16 cellular contexts compared by ENCODE assay signal in the genomic region with DNA sequence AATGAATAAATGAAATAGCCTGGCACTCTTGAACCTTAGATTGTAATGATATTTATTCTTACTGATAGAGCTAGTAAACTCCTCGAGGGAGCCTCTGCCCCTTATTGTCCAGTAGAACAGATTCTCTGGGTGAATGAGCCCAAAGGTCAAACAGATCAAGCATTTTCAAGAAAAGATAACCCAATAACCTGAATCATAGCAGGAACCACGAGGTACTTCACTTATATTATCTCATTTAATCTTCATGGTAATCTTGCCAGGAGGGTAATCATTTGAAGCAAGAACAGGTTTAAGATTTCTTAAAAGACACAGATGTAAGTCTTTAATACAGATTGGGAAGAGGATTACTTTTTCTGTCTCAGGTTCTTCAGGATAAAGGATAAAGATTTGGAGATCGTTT. TPM values are rescaled to one million over a fixed set of nuclear protein-coding genes. Genes with fewer than 3 reads are reported as not detected.
DNase-seq lines count a peak whose midpoint lies in the region; ATAC-seq, FAIRE-seq and TF ChIP-seq lines count a peak whose summit lies in the region.
"Had no signal": no experiment of that assay in that cellular context is flagged by ENCODE, and none has a peak within 500 bp of the region (broad histone marks: within the 10 kb centered on the region; RNA-seq: fewer than 3 reads in every experiment).

No MANE protein-coding gene starts in this region.

- peaks cover 6% of the 10 kb centered on the region for H3K4me1 ChIP-seq in CD4-positive, CD25-positive, alpha-beta regulatory T cell (ENCODE audit: control insufficient read depth, insufficient read depth, low read length, poor library complexity, severe bottlenecking)
- H3K4me1 ChIP-seq in mucosa of descending colon (ENCODE audit: low read depth), result peaks cover 11% of the 10 kb centered on the region
- H3K4me1 ChIP-seq: BLaER1 had no signal

- peak overlapping the region in 2 of 3 donors; percentile 44 to 51 for H3K27ac Mint-ChIP-seq in CD4-positive, CD25-positive, alpha-beta regulatory T cell
- no peak overlapping the region for H3K27ac Mint-ChIP-seq in activated CD4-positive, alpha-beta T cell treated with anti-CD3 and anti-CD28 coated beads, Interleukin-2, amount 10 ng/mL, durations not matched to agents 7 days and 5 days
- H3K27ac Mint-ChIP-seq: CD4-positive, alpha-beta memory T cell had no signal

- CTCF ChIA-PET in activated CD4-positive, alpha-beta T cell treated with anti-CD3 and anti-CD28 coated beads, Interleukin-2, amount 10 ng/mL, durations not matched to agents 7 days and 5 days (lab: Charles Lee), result interaction anchor here (0.7 to 1.0 kb wide), 2 partner anchors 12 to 50 kb away, joined by 3 read pairs; no protein-coding TSS in a partner anchor

- intact Hi-C loops in mucosa of descending colon (cut with DNase I, micrococcal nuclease), result no loop called here

- H3K4me1 Mint-ChIP-seq in CD4-positive, CD25-positive, alpha-beta regulatory T cell, result peaks cover 4 to 28% (median 17%) of the 10 kb centered on the region in 4 donors
- H3K4me1 Mint-ChIP-seq in activated CD4-positive, alpha-beta T cell treated with anti-CD3 and anti-CD28 coated beads, Interleukin-2, amount 10 ng/mL, durations not matched to agents 7 days and 5 days, result peaks cover 10% of the 10 kb centered on the region

- no peak for ATAC-seq in CD4-positive, CD25-positive, alpha-beta regulatory T cell (ENCODE audit: low read depth in 2 of 2)
- ATAC-seq in mucosa of descending colon (peak; percentile 76), GM21619 (IDR thresholded peaks at IDR 0.05; ENCODE audit: unreplicated experiment) (no peak)
- ATAC-seq: HCT116 had no signal

- peaks cover 0 to 2% (median 0%) of the 10 kb centered on the region in 7 donors for H3K9me3 Mint-ChIP-seq in CD4-positive, CD25-positive, alpha-beta regulatory T cell
- no peaks in the 10 kb centered on the region for H3K9me3 Mint-ChIP-seq in activated CD4-positive, alpha-beta T cell treated with anti-CD3 and anti-CD28 coated beads, Interleukin-2, amount 10 ng/mL, durations not matched to agents 7 days and 5 days
- H3K9me3 Mint-ChIP-seq: CD4-positive, alpha-beta memory T cell had no signal

- no peaks in the 10 kb centered on the region for H3K27me3 ChIP-seq in CD4-positive, CD25-positive, alpha-beta regulatory T cell (ENCODE audit: control insufficient read depth, insufficient read depth, low read length)
- H3K27me3 ChIP-seq: BLaER1 had no signal

- FAIRE-seq in colon (lab: Jason Lieb, UNC), result peak; percentile 21
- FAIRE-seq: GM19239, H54 had no signal

- H3K9me3 ChIP-seq in CD4-positive, CD25-positive, alpha-beta regulatory T cell (ENCODE audit: control insufficient read depth in 2 of 2, low read length in 2 of 2), result no peaks in the 10 kb centered on the region
- H3K9me3 ChIP-seq in mucosa of descending colon, result no peaks in the 10 kb centered on the region
- H3K9me3 ChIP-seq: BLaER1 had no signal

- H3K36me3 ChIP-seq in CD4-positive, CD25-positive, alpha-beta regulatory T cell (ENCODE audit: control insufficient read depth, insufficient read depth, low read length), result peaks cover 10% of the 10 kb centered on the region
- H3K36me3 ChIP-seq in mucosa of descending colon (ENCODE audit: low read depth), result no peaks in the 10 kb centered on the region

- H3K27ac ChIP-seq in CD4-positive, CD25-positive, alpha-beta regulatory T cell (ENCODE audit: insufficient read depth, low read length, poor library complexity, severe bottlenecking), result no peak overlapping the region
- H3K27ac ChIP-seq: BLaER1, GM23248 had no signal

- no peak overlapping the region for H3K4me3 Mint-ChIP-seq in CD4-positive, CD25-positive, alpha-beta regulatory T cell
- H3K4me3 Mint-ChIP-seq in activated CD4-positive, alpha-beta T cell treated with anti-CD3 and anti-CD28 coated beads, Interleukin-2, amount 10 ng/mL, durations not matched to agents 7 days and 5 days, result no peak overlapping the region
- H3K4me3 Mint-ChIP-seq: CD4-positive, alpha-beta memory T cell had no signal

- no peak for TF ChIP-seq CTCF in mucosa of descending colon (IDR thresholded peaks at IDR 0.05)

- peaks cover 24% of the 10 kb centered on the region for H3K36me3 Mint-ChIP-seq in CD4-positive, CD25-positive, alpha-beta regulatory T cell
- H3K36me3 Mint-ChIP-seq in activated CD4-positive, alpha-beta T cell treated with anti-CD3 and anti-CD28 coated beads, Interleukin-2, amount 10 ng/mL, durations not matched to agents 7 days and 5 days (ENCODE audit: low read depth), result peaks cover 29% of the 10 kb centered on the region

- no peaks in the 10 kb centered on the region for H3K27me3 Mint-ChIP-seq in CD4-positive, CD25-positive, alpha-beta regulatory T cell
- no peaks in the 10 kb centered on the region for H3K27me3 Mint-ChIP-seq in activated CD4-positive, alpha-beta T cell treated with anti-CD3 and anti-CD28 coated beads, Interleukin-2, amount 10 ng/mL, durations not matched to agents 7 days and 5 days
- H3K27me3 Mint-ChIP-seq: CD4-positive, alpha-beta memory T cell had no signal

- no peak overlapping the region for H3K4me3 ChIP-seq in CD4-positive, CD25-positive, alpha-beta regulatory T cell (ENCODE audit: low read depth, low read length)
- H3K4me3 ChIP-seq in mucosa of descending colon, result no peak overlapping the region
- H3K4me3 ChIP-seq: BLaER1, GM23248 had no signal

- no peak for DNase-seq in CD4-positive, CD25-positive, alpha-beta regulatory T cell
- DNase-seq in NCI-H82 (lab: John Stamatoyannopoulos, UW) (peak; percentile 42), mucosa of descending colon (no peak), retina (no peak), DMS114 treated with DMSO at 0.1 percent for 48 hours (lab: John Stamatoyannopoulos, UW; ENCODE audit: unreplicated experiment) (no peak)
- no peak for DNase-seq in activated CD4-positive, alpha-beta T cell treated with anti-CD3 and anti-CD28 coated beads, Interleukin-2, amount 10 ng/mL, durations not matched to agents 7 days and 5 days
- DNase-seq: 8988T; AML-193; CD4-positive, alpha-beta memory T cell; GM23248 had no signal

- POLR2A ChIA-PET in activated CD4-positive, alpha-beta T cell treated with anti-CD3 and anti-CD28 coated beads, Interleukin-2, amount 10 ng/mL, durations not matched to agents 7 days and 5 days (lab: Charles Lee), result no interaction called here

RNA-seq across cellular contexts. Expression of a gene that starts 17.0 kb away (rescaled TPM):
- total RNA-seq in CD4-positive, CD25-positive, alpha-beta regulatory T cell, result 89.2 TPM
- polyA plus RNA-seq in CD4-positive, CD25-positive, alpha-beta regulatory T cell, result 100 to 1,000 TPM; 117 to 136 (median 134) TPM
- total RNA-seq in mucosa of descending colon, result 10 to 100 TPM; 22.6 to 35.3 (median 26.6) TPM
- 10 to 100 TPM; 37.1 to 38.6 TPM for total RNA-seq in activated CD4-positive, alpha-beta T cell treated with anti-CD3 and anti-CD28 coated beads, Interleukin-2, amount 10 ng/mL, durations not matched to agents 7 days and 5 days

RNA-seq across cellular contexts. Expression of a gene that starts 18.9 kb away (rescaled TPM):
- total RNA-seq in CD4-positive, CD25-positive, alpha-beta regulatory T cell, result 47.0 TPM
- 1 to 10 TPM; 3.3 to 3.8 (median 3.4) TPM for polyA plus RNA-seq in CD4-positive, CD25-positive, alpha-beta regulatory T cell
- total RNA-seq in mucosa of descending colon, result 10 to 100 TPM; 18.3 to 26.2 (median 23.4) TPM
- 10 to 100 TPM; 23.4 to 27.8 TPM for total RNA-seq in activated CD4-positive, alpha-beta T cell treated with anti-CD3 and anti-CD28 coated beads, Interleukin-2, amount 10 ng/mL, durations not matched to agents 7 days and 5 days

RNA-seq across cellular contexts. Expression of a gene that starts 40.6 kb away (rescaled TPM):
- not detected for total RNA-seq in CD4-positive, CD25-positive, alpha-beta regulatory T cell
- polyA plus RNA-seq in CD4-positive, CD25-positive, alpha-beta regulatory T cell, result under 1 TPM in 3 of 4 donors, not detected in 1; 0.07 to 0.29 (median 0.18) TPM
- total RNA-seq in mucosa of descending colon, result 1 to 10 TPM in 1 of 3 donors, under 1 TPM in 2; 0.38 to 3.5 (median 0.72) TPM
- not detected for total RNA-seq in activated CD4-positive, alpha-beta T cell treated with anti-CD3 and anti-CD28 coated beads, Interleukin-2, amount 10 ng/mL, durations not matched to agents 7 days and 5 days
- total RNA-seq: CD4-positive, alpha-beta memory T cell had no signal
